Comparison of ENCODE assay signal across 11 cellular contexts in the genomic region with DNA sequence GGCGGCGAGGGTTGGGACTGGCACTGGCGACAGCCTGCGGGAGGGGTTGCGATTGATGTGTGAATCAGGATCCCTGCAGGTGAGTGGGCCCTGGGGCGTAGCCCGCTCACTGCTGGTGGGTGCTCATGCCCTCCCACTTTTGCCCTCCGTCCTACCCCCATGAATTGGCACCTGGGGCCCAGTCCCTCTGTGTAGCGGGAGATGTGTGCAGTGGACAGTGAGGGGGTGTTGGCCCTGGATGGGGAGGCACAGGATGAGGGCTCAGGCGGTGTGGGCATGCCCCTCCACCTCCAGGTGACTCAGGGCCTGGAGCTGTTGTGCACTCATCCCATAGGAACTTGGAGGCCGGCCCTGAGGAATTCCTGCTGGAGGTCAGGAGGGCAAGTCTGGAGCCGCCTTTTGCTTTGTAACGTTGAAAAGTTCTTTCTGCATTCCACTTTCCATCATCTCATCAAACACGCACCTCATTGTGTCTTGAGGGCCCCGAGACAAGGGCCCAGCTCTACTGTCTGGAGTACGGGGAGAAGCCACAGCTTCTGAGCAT. TPM values are rescaled to one million over a fixed set of nuclear protein-coding genes. Genes with fewer than 3 reads are reported as not detected.
DNase-seq lines count a peak whose midpoint lies in the region; ATAC-seq and TF ChIP-seq lines count a peak whose summit lies in the region.
"Had no signal": no experiment of that assay in that cellular context is flagged by ENCODE, and none has a peak within 500 bp of the region (broad histone marks: within the 10 kb centered on the region; RNA-seq: fewer than 3 reads in every experiment).

No MANE protein-coding gene starts in this region.

- no peak for TF ChIP-seq CTCF in AG04449 (IDR thresholded peaks at IDR 0.05; ENCODE audit: insufficient read depth, low read length, missing control alignments)

- no peak overlapping the region for H3K9ac ChIP-seq in HUES64 (ENCODE audit: low read depth, low read length)

- CTCF ChIA-PET in AG04449 (lab: Yijun Ruan, JAX) = interaction anchor here (1.2 to 23.6 kb wide), 3 partner anchors 28 to 206 kb away, joined by 4 to 678 read pairs (median 21); partner anchors contain the start of gene LRRC71

- WGBS in HUES64 = 72% methylated on average over 16 of the region's 16 CpGs

- H3K27ac ChIP-seq in HUES64 (ENCODE audit: low read depth, low read length) = 0 out of 2 replicates have a peak overlapping the region, but pooled peaks have one; percentile 29

- H3K4me1 ChIP-seq in HUES64 (ENCODE audit: insufficient read depth, low read length) = peaks cover 12% of the 10 kb centered on the region; the same call in 1 of the 2 replicates

- peaks cover 37% of the 10 kb centered on the region for H3K27me3 ChIP-seq in HUES64 (ENCODE audit: insufficient read depth, low read length)

- ATAC-seq in HG02763 (IDR thresholded peaks at IDR 0.05; ENCODE audit: unreplicated experiment) = no peak

- DNase-seq in AG04449 (ENCODE audit: low read depth, low spot score) (peak; percentile 72), dedifferentiated amniotic fluid mesenchymal stem cell (ENCODE audit: extremely low spot score) (peak; percentile 33), lung microvascular endothelial cell (ENCODE audit: low read depth in 2 of 2) (peak; percentile 40 to 90), GM19240 (ENCODE audit: insufficient read length, low spot score) (no peak), DMS153 treated with DMSO at 0.1 percent for 48 hours (lab: John Stamatoyannopoulos, UW; ENCODE audit: unreplicated experiment) (no peak), amygdala (lab: John Stamatoyannopoulos, UW) (no peak)
- DNase-seq: activated effector memory CD4-positive, alpha-beta T cell treated with anti-CD3 and anti-CD28 coated beads, Interleukin-2, amount 50 U/mL, for 16 hours; CD8-positive, alpha-beta memory T cell; naive B cell had no signal

- POLR2A ChIA-PET in AG04449 (lab: Yijun Ruan, JAX) = interaction anchor here (0.8 to 1.4 kb wide), 4 partner anchors 16 to 212 kb away, joined by 3 to 4 read pairs (median 3); partner anchors contain the start of genes ISG20L2 and METTL25B

- no peaks in the 10 kb centered on the region for H3K36me3 ChIP-seq in HUES64 (ENCODE audit: insufficient read depth, low read length)

- peak overlapping the region; percentile 34 for H3K4me3 ChIP-seq in AG04449 (ENCODE audit: low read depth, low read length)
- no peak overlapping the region for H3K4me3 ChIP-seq in HUES64 (ENCODE audit: low read length)

- no peaks in the 10 kb centered on the region for H3K9me3 ChIP-seq in HUES64 (ENCODE audit: insufficient read depth, low read depth, low read length)

RNA-seq across cellular contexts. Expression of gene PEAR1, which starts 3.0 kb away (rescaled TPM):
- polyA plus RNA-seq in HUES64 (2013, experiment 1 of 2) = 1.4 TPM
- polyA plus RNA-seq in HUES64 (2013, experiment 2 of 2) = 1.0 TPM
- total RNA-seq in lung microvascular endothelial cell = 10.2 and 16.3 TPM in 2 replicates
- total RNA-seq: CD8-positive, alpha-beta memory T cell had no signal
- polyA plus RNA-seq: CD8-positive, alpha-beta memory T cell had no signal

RNA-seq across cellular contexts. Expression of gene LRRC71, which starts 23.9 kb away (rescaled TPM):
- not detected for polyA plus RNA-seq in HUES64 (2013, experiment 1 of 2)
- polyA plus RNA-seq in HUES64 (2013, experiment 2 of 2) = not detected
- total RNA-seq in lung microvascular endothelial cell = under 0.01 TPM in 2 replicates
- total RNA-seq: CD8-positive, alpha-beta memory T cell had no signal
- polyA plus RNA-seq: CD8-positive, alpha-beta memory T cell had no signal

RNA-seq across cellular contexts. Expression of gene NTRK1, which starts 35.9 kb away (rescaled TPM):
- 0.30 TPM for polyA plus RNA-seq in HUES64 (2013, experiment 1 of 2)
- polyA plus RNA-seq in HUES64 (2013, experiment 2 of 2) = 0.25 TPM
- not detected in 2 replicates for total RNA-seq in lung microvascular endothelial cell
- polyA plus RNA-seq: CD8-positive, alpha-beta memory T cell had no signal

RNA-seq across cellular contexts. Expression of gene INSRR, which starts 37.6 kb away (rescaled TPM):
- not detected for polyA plus RNA-seq in HUES64 (2013, experiment 1 of 2)
- polyA plus RNA-seq in HUES64 (2013, experiment 2 of 2) = not detected
- total RNA-seq in lung microvascular endothelial cell = not detected in 2 replicates
- polyA plus RNA-seq: CD8-positive, alpha-beta memory T cell had no signal

Comparison
In these comparisons a context has a peak if more than half of its experiments do, and no peak if none do; other contexts are left out.
1. DNase-seq: peak in AG04449 (single experiment), dedifferentiated amniotic fluid mesenchymal stem cell (single experiment) and lung microvascular endothelial cell (2 of 2); none in GM19240 (single experiment), DMS153 treated with DMSO at 0.1 percent for 48 hours (single experiment) and amygdala (0 of 56).